1 cellular context compared by ENCODE assay signal in the genomic region with DNA sequence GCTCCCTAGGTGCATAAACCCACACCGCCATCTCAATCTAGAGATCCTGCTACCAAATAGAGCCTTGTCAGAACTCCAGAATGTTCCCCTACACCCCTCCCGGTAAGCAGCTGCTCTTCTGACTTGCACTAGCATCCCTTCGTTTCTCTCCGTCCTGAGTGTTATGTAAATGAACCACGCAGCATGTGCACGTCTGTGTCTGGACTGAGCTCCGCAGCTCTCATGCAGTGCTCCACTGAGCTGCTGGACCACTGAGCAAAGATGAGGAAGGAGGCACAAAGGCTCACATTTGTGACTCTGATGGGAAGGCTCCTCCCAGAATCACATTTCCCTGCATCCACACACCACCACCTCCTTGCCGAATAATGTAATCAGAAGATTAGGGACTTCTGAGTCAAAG.
TF ChIP-seq lines count a peak whose summit lies in the region.

No MANE protein-coding gene starts in this region.

TF ChIP-seq in H1, 55 proteins besides CTCF, POLR2A, EP300 and RAD21 (continued from another document):
- TF ChIP-seq, protein P1, sequence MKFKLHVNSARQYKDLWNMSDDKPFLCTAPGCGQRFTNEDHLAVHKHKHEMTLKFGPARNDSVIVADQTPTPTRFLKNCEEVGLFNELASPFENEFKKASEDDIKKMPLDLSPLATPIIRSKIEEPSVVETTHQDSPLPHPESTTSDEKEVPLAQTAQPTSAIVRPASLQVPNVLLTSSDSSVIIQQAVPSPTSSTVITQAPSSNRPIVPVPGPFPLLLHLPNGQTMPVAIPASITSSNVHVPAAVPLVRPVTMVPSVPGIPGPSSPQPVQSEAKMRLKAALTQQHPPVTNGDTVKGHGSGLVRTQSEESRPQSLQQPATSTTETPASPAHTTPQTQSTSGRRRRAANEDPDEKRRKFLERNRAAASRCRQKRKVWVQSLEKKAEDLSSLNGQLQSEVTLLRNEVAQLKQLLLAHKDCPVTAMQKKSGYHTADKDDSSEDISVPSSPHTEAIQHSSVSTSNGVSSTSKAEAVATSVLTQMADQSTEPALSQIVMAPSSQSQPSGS (IDR thresholded peaks at IDR 0.05; ENCODE audit: low read length) = no peak
- TF ChIP-seq NRF1 (IDR thresholded peaks at IDR 0.05; ENCODE audit: low read depth, low read length) (no peak), KDM4A (IDR thresholded peaks at IDR 0.05; ENCODE audit: low read depth, low read length, severe bottlenecking) (no peak), TCF12 (IDR thresholded peaks at IDR 0.05; ENCODE audit: low read depth, low read length) (no peak), JUND (IDR thresholded peaks at IDR 0.05; ENCODE audit: low read length) (no peak), SIRT6 (IDR thresholded peaks at IDR 0.05; ENCODE audit: low read length) (no peak), KDM1A (IDR thresholded peaks at IDR 0.05; ENCODE audit: borderline replicate concordance, low read length) (no peak), SP1 (IDR thresholded peaks at IDR 0.05; ENCODE audit: low read depth, low read length) (no peak)
- TF ChIP-seq, protein P2, sequence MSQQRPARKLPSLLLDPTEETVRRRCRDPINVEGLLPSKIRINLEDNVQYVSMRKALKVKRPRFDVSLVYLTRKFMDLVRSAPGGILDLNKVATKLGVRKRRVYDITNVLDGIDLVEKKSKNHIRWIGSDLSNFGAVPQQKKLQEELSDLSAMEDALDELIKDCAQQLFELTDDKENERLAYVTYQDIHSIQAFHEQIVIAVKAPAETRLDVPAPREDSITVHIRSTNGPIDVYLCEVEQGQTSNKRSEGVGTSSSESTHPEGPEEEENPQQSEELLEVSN (IDR thresholded peaks at IDR 0.05) = no peak
